Comparison of ENCODE assay signal across 8 cellular contexts in the genomic region with DNA sequence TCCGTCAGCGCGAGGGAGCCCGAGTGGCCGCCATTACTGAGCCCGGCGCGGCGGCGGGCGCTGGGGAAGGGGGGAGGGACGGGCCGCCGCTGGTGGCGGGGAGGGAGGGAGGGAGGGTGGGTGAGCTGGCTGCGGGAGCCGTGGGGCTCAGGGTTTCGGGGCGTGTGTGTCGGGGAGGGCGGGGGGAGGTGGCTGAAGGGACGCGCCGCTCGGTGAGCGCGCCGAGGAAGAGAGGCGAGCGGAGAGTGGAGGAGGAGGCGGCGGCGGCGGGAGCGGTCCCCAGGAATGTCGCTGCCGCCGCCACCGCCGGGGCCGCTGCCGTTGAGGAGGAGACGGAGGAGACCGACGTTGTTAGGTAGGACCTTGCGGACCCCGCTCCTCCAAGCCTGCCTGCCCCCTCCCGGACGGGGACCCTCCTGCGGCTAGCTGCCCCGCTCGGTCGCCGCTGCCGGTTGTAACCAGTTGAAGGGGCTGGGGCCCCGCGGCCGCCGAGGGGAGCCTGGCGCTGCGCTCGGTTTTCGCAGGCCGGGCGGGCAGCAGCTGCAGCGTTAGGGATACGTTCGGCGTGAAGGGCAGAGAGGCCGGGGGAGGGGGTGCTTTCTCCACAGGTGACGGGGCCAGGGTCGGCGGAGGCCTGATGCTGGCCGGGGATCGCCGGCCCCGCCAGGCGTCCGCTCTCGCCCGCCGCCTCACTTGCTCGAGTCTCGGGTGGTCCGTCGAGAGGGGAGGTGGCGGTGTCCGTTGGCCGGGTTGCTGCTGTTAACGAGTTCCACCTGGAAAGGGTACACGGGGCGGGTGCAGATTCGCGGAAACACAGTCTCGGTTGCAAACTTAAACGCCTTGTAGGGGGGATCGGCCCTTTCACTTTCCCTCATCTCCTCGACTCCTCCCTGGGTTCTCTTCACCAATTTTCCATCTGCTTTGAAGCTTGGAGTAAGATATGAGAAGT. TPM values are rescaled to one million over a fixed set of nuclear protein-coding genes. Genes with fewer than 3 reads are reported as not detected.
A peak's percentile ranks its signal among the peaks of the same experiment; 100 is the strongest.
DNase-seq lines count a peak whose midpoint lies in the region; ATAC-seq, FAIRE-seq and TF ChIP-seq lines count a peak whose summit lies in the region.

A gene with protein sequence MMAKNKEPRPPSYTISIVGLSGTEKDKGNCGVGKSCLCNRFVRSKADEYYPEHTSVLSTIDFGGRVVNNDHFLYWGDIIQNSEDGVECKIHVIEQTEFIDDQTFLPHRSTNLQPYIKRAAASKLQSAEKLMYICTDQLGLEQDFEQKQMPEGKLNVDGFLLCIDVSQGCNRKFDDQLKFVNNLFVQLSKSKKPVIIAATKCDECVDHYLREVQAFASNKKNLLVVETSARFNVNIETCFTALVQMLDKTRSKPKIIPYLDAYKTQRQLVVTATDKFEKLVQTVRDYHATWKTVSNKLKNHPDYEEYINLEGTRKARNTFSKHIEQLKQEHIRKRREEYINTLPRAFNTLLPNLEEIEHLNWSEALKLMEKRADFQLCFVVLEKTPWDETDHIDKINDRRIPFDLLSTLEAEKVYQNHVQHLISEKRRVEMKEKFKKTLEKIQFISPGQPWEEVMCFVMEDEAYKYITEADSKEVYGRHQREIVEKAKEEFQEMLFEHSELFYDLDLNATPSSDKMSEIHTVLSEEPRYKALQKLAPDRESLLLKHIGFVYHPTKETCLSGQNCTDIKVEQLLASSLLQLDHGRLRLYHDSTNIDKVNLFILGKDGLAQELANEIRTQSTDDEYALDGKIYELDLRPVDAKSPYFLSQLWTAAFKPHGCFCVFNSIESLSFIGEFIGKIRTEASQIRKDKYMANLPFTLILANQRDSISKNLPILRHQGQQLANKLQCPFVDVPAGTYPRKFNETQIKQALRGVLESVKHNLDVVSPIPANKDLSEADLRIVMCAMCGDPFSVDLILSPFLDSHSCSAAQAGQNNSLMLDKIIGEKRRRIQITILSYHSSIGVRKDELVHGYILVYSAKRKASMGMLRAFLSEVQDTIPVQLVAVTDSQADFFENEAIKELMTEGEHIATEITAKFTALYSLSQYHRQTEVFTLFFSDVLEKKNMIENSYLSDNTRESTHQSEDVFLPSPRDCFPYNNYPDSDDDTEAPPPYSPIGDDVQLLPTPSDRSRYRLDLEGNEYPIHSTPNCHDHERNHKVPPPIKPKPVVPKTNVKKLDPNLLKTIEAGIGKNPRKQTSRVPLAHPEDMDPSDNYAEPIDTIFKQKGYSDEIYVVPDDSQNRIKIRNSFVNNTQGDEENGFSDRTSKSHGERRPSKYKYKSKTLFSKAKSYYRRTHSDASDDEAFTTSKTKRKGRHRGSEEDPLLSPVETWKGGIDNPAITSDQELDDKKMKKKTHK (N-terminal part only) (plus strand): TSS at position 224 of the 949 bp plus-strand sequence. CDS start 13,366 bp downstream, outside the sequence.

- TF ChIP-seq CTCF in BE2C (IDR thresholded peaks at IDR 0.05; ENCODE audit: low read depth, low read length): no peak
- no peak for TF ChIP-seq CTCF in RWPE2 (IDR thresholded peaks at IDR 0.05; ENCODE audit: poor library complexity, severe bottlenecking)
- TF ChIP-seq CTCF in osteocyte (IDR thresholded peaks at IDR 0.05): peak; percentile 34
- peak in 2 of 4 experiments; percentile 28 to 37 for TF ChIP-seq CTCF in uterus (IDR thresholded peaks at IDR 0.05)

- peaks cover 36% of the 10 kb centered on the region for H3K4me1 Mint-ChIP-seq in activated naive CD4-positive, alpha-beta T cell treated with anti-CD3 and anti-CD28 coated beads for 36 hours (ENCODE audit: low read depth)
- peaks cover 43% of the 10 kb centered on the region for H3K4me1 Mint-ChIP-seq in osteocyte (ENCODE audit: unreplicated experiment)

- intact Hi-C loops in activated naive CD4-positive, alpha-beta T cell treated with anti-CD3 and anti-CD28 coated beads for 36 hours (cut with micrococcal nuclease): loop anchor here (1.0 to 10.0 kb wide), 6 partner anchors 140 to 1453 kb away; a partner anchor contains a TSS
- intact Hi-C loops in head of caudate nucleus (cut with DNase I) (loop anchor here (5.0 to 10.0 kb wide), 5 partner anchors 125 to 467 kb away; a partner anchor contains a TSS), uterus (cut with DNase I; ENCODE audit: low total_unique reads) (loop anchor here (2.0 to 10.0 kb wide), 2 partner anchors 125 to 177 kb away; a partner anchor contains a TSS)

- peak within 1 kb of the TSS; percentile 95 for H3K4me3 ChIP-seq in BE2C (ENCODE audit: low read depth, low read length)
- peak within 1 kb of the TSS; percentile 95 for H3K4me3 ChIP-seq in RWPE2 (ENCODE audit: severe bottlenecking)
- H3K4me3 ChIP-seq in uterus: peak within 1 kb of the TSS; percentile 65 to 71

- no peaks in the 10 kb centered on the region for H3K36me3 ChIP-seq in BE2C
- H3K36me3 ChIP-seq in RWPE2 (ENCODE audit: low read depth): peaks cover 13% of the 10 kb centered on the region; the same call in 1 of the 2 replicates
- no peaks in the 10 kb centered on the region for H3K36me3 ChIP-seq in uterus

- peak within 1 kb of the TSS; percentile 96 for H3K27ac ChIP-seq in RWPE2 (ENCODE audit: poor library complexity, severe bottlenecking)
- peak within 1 kb of the TSS; percentile 97 to 98 for H3K27ac ChIP-seq in uterus

- TF ChIP-seq POLR2A in uterus (IDR thresholded peaks at IDR 0.05): no peak

- H3K4me3 Mint-ChIP-seq in activated naive CD4-positive, alpha-beta T cell treated with anti-CD3 and anti-CD28 coated beads for 36 hours: peak within 1 kb of the TSS; percentile 95
- peak within 1 kb of the TSS; percentile 96 for H3K4me3 Mint-ChIP-seq in osteocyte (ENCODE audit: unreplicated experiment)

- peak; percentile 37 for ATAC-seq in HG03442 (IDR thresholded peaks at IDR 0.05; ENCODE audit: unreplicated experiment)
- ATAC-seq in RWPE2 (ENCODE audit: low read depth): peak; percentile 15

- no peaks in the 10 kb centered on the region for H3K9me3 ChIP-seq in BE2C
- H3K9me3 ChIP-seq in RWPE2 (ENCODE audit: severe bottlenecking): no peaks in the 10 kb centered on the region
- H3K9me3 ChIP-seq in uterus: no peaks in the 10 kb centered on the region

- H3K4me1 ChIP-seq in BE2C: peaks cover 5% of the 10 kb centered on the region; the same call in 1 of the 2 replicates
- H3K4me1 ChIP-seq in RWPE2 (ENCODE audit: insufficient read depth, poor library complexity, severe bottlenecking): peaks cover 39% of the 10 kb centered on the region
- peaks cover 0 to 6% of the 10 kb centered on the region in 2 donors for H3K4me1 ChIP-seq in uterus

- H3K36me3 Mint-ChIP-seq in activated naive CD4-positive, alpha-beta T cell treated with anti-CD3 and anti-CD28 coated beads for 36 hours (ENCODE audit: low read depth): peaks cover 3% of the 10 kb centered on the region
- H3K36me3 Mint-ChIP-seq in osteocyte (ENCODE audit: unreplicated experiment): no peaks in the 10 kb centered on the region

- FAIRE-seq in GM19239 (lab: Jason Lieb, UNC): no peak

- peak within 1 kb of the TSS; percentile 92 for H3K27ac Mint-ChIP-seq in activated naive CD4-positive, alpha-beta T cell treated with anti-CD3 and anti-CD28 coated beads for 36 hours
- H3K27ac Mint-ChIP-seq in osteocyte (ENCODE audit: unreplicated experiment): peak within 1 kb of the TSS; percentile 99

- DNase-seq in BE2C (peak; percentile 65), GM19239 (ENCODE audit: insufficient read length, low spot score) (peak; percentile 27), RWPE2 (ENCODE audit: low spot score) (peak; percentile 70), head of caudate nucleus (peak in 22 of 42 donors; percentile 7 to 75 (median 40)), osteocyte (ENCODE audit: extremely low spot score, unreplicated experiment) (peak; percentile 89), uterus (peak in 1 of 2 donors; percentile 51)
- peak; percentile 58 for DNase-seq in activated naive CD4-positive, alpha-beta T cell treated with anti-CD3 and anti-CD28 coated beads for 36 hours

- H3K27me3 ChIP-seq in BE2C (no peaks in the 10 kb centered on the region), RWPE2 (ENCODE audit: insufficient read depth, poor library complexity, severe bottlenecking) (no peaks in the 10 kb centered on the region), uterus (no peaks in the 10 kb centered on the region)

- CTCF ChIA-PET in activated naive CD4-positive, alpha-beta T cell treated with anti-CD3 and anti-CD28 coated beads for 36 hours (lab: Charles Lee): interaction anchor here (0.6 to 8.6 kb wide), 4 partner anchors 129 to 379 kb away, joined by 3 to 159 read pairs (median 4); no protein-coding TSS in a partner anchor

- H3K27me3 Mint-ChIP-seq in activated naive CD4-positive, alpha-beta T cell treated with anti-CD3 and anti-CD28 coated beads for 36 hours (ENCODE audit: low read depth): peaks cover 2% of the 10 kb centered on the region
- no peaks in the 10 kb centered on the region for H3K27me3 Mint-ChIP-seq in osteocyte (ENCODE audit: unreplicated experiment)

- H3K9me3 Mint-ChIP-seq in activated naive CD4-positive, alpha-beta T cell treated with anti-CD3 and anti-CD28 coated beads for 36 hours: no peaks in the 10 kb centered on the region
- no peaks in the 10 kb centered on the region for H3K9me3 Mint-ChIP-seq in osteocyte (ENCODE audit: unreplicated experiment)

RNA-seq across cellular contexts. Expression of the gene that starts here (rescaled TPM):
- polyA plus RNA-seq in BE2C (2012; ENCODE audit: insufficient read depth, insufficient read length, low read depth): 28.2 TPM
- 10 to 100 TPM; 37.0 to 38.5 TPM for total RNA-seq in activated naive CD4-positive, alpha-beta T cell treated with anti-CD3 and anti-CD28 coated beads for 36 hours
- total RNA-seq in osteocyte (83.3 and 87.1 TPM in 2 replicates), uterus (100 to 1,000 TPM in 3 of 4 donors, 10 to 100 TPM in 1; 83.8 to 298 (median 159) TPM)
